8 cellular contexts compared by ENCODE assay signal in genomic region chr4:112705891-112706839, GRCh38.
DNase-seq lines count a peak whose midpoint lies in the region; ATAC-seq and TF ChIP-seq lines count a peak whose summit lies in the region.
"Not testable (repeated sequence)": the region's sequence is repeated elsewhere in the genome, so short reads cannot be mapped to it uniquely, and the experiment has no call there.

No MANE protein-coding gene starts in this region.

- H3K27ac ChIP-seq in caudate nucleus (ENCODE audit: low read depth, low read length); upper lobe of right lung: not testable (repeated sequence)

- H3K4me1 ChIP-seq in upper lobe of right lung: not testable (repeated sequence)

- not testable (repeated sequence) for H3K36me3 Mint-ChIP-seq in WTC11

- peak overlapping the region; percentile 99 for H3K27ac Mint-ChIP-seq in WTC11

- peak overlapping the region; percentile 83 for H3K4me3 ChIP-seq in GM12875 (ENCODE audit: low read depth, low read length)
- peak overlapping the region; percentile 49 for H3K4me3 ChIP-seq in upper lobe of right lung

- POLR2A ChIA-PET in WTC11 (lab: Charles Lee): interaction anchor here (0.7 to 3.7 kb wide), 7 partner anchors 13 to 61 kb away, joined by 4 to 35 read pairs (median 5); no protein-coding TSS in a partner anchor

- peaks cover 47% of the 10 kb centered on the region for H3K4me1 Mint-ChIP-seq in WTC11

- H3K4me3 Mint-ChIP-seq in WTC11: peak overlapping the region; percentile 98

- H3K27me3 Mint-ChIP-seq in WTC11 (ENCODE audit: low read depth): not testable (repeated sequence)

- H3K9me3 Mint-ChIP-seq in WTC11: not testable (repeated sequence)

- not testable (repeated sequence) for H3K9me3 ChIP-seq in upper lobe of right lung

- not testable (repeated sequence) for H3K36me3 ChIP-seq in upper lobe of right lung

- peak; percentile 22 for DNase-seq in NCI-H1105 treated with DMSO at 0.1 percent for 48 hours (lab: John Stamatoyannopoulos, UW)
- peak; percentile 63 for DNase-seq in WTC11 (ENCODE audit: low spot score)
- peak in 49 of 61 donors; percentile 4 to 76 (median 42) for DNase-seq in caudate nucleus (lab: John Stamatoyannopoulos, UW)
- DNase-seq in hypothalamus (lab: John Stamatoyannopoulos, UW): peak in 41 of 51 donors; percentile 1 to 81 (median 25)
- peak; percentile 44 for DNase-seq in occipital lobe (lab: John Stamatoyannopoulos, UW)
- not testable (repeated sequence) for DNase-seq in upper lobe of right lung

- peak; percentile 39 for ATAC-seq in HG02571 (IDR thresholded peaks at IDR 0.05; ENCODE audit: unreplicated experiment)
- peak; percentile 60 for ATAC-seq in WTC11
- peak; percentile 81 for ATAC-seq in upper lobe of right lung

- intact Hi-C loops in upper lobe of right lung (cut with DNase I): not testable (repeated sequence)

- CTCF ChIA-PET in WTC11 (lab: Charles Lee): interaction anchor here (1.2 to 3.2 kb wide), 2 partner anchors 57 to 60 kb away, joined by 4 to 25 read pairs; no protein-coding TSS in a partner anchor

- H3K27me3 ChIP-seq in upper lobe of right lung: peaks cover 65% of the 10 kb centered on the region

- TF ChIP-seq CTCF in GM12875 (IDR thresholded peaks at IDR 0.05; ENCODE audit: borderline replicate concordance, insufficient read depth, low read depth, low read length); WTC11 (IDR thresholded peaks at IDR 0.05); upper lobe of right lung (IDR thresholded peaks at IDR 0.05): not testable (repeated sequence)

TF ChIP-seq in WTC11, 78 proteins besides CTCF, POLR2A, EP300 and RAD21:
- TF ChIP-seq, protein P1, sequence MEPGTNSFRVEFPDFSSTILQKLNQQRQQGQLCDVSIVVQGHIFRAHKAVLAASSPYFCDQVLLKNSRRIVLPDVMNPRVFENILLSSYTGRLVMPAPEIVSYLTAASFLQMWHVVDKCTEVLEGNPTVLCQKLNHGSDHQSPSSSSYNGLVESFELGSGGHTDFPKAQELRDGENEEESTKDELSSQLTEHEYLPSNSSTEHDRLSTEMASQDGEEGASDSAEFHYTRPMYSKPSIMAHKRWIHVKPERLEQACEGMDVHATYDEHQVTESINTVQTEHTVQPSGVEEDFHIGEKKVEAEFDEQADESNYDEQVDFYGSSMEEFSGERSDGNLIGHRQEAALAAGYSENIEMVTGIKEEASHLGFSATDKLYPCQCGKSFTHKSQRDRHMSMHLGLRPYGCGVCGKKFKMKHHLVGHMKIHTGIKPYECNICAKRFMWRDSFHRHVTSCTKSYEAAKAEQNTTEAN (CRISPR knock-in tag; IDR thresholded peaks at IDR 0.05): peak; percentile 89; the same call in 1 of the 2 replicates
- peak; percentile 85 for TF ChIP-seq USF1 (CRISPR knock-in tag; IDR thresholded peaks at IDR 0.05)
- peak; percentile 18; the same call in 1 of the 2 replicates for TF ChIP-seq PRRX2 (CRISPR knock-in tag; IDR thresholded peaks at IDR 0.05)
- peak; percentile 88 for TF ChIP-seq ZNF423 (CRISPR knock-in tag; IDR thresholded peaks at IDR 0.05)
- peak; percentile 86 for TF ChIP-seq USF2 (CRISPR knock-in tag; IDR thresholded peaks at IDR 0.05)
- TF ChIP-seq SP1 (CRISPR knock-in tag; conservative IDR thresholded peaks at IDR 0.05): peak; percentile 57; the same call in 1 of the 2 replicates
- peak; percentile 23; the same call in 1 of the 2 replicates for TF ChIP-seq FOXP1 (CRISPR knock-in tag; IDR thresholded peaks at IDR 0.05; ENCODE audit: borderline replicate concordance)
- TF ChIP-seq CREB1 (CRISPR knock-in tag; IDR thresholded peaks at IDR 0.05): 0 out of 2 replicates have a peak, but pooled peaks have one; percentile 64
- 0 out of 2 replicates have a peak, but pooled peaks have one; percentile 15 for TF ChIP-seq ERG (CRISPR knock-in tag; IDR thresholded peaks at IDR 0.05)
